16 cellular contexts compared by ENCODE assay signal in genomic region chr17:81127133-81127455, GRCh38. TPM values are rescaled to one million over a fixed set of nuclear protein-coding genes. Genes with fewer than 3 reads are reported as not detected.
DNase-seq lines count a peak whose midpoint lies in the region; ATAC-seq and TF ChIP-seq lines count a peak whose summit lies in the region.
"Had no signal": no experiment of that assay in that cellular context is flagged by ENCODE, and none has a peak within 500 bp of the region (broad histone marks: within the 10 kb centered on the region; RNA-seq: fewer than 3 reads in every experiment).

No MANE protein-coding gene starts in this region.

- TF ChIP-seq CTCF in foreskin keratinocyte (conservative IDR thresholded peaks at IDR 0.05) (no peak), GM10248 (IDR thresholded peaks at IDR 0.05; ENCODE audit: control extremely low read depth, extremely low read depth, low read depth, missing control alignments) (no peak)

- H3K27ac ChIP-seq in BLaER1 (no peak overlapping the region), angular gyrus (ENCODE audit: low read depth, low read length) (peak overlapping the region; percentile 100), foreskin keratinocyte (no peak overlapping the region), temporal lobe (ENCODE audit: low read depth, low read length) (peak overlapping the region; percentile 99)
- H3K27ac ChIP-seq: C4-2B had no signal

- no peak overlapping the region for H3K4me3 ChIP-seq in BLaER1

- DNase-seq in foreskin keratinocyte (no peak), cortex of kidney (lab: John Stamatoyannopoulos, UW) (no peak), GM10248 (ENCODE audit: extremely low spot score) (no peak)
- no peak for DNase-seq in activated CD4-positive, alpha-beta T cell treated with anti-CD3 and anti-CD28 coated beads for 1 hour
- DNase-seq: ACHN; CD4-positive, alpha-beta memory T cell; DMS79; GOT3; H9 had no signal

- POLR2A ChIA-PET in GM10248 (lab: Yijun Ruan, JAX): interaction anchor here (0.6 kb wide), 1 partner anchor 41 kb away, joined by 4 read pairs; no protein-coding TSS in a partner anchor

- no peaks in the 10 kb centered on the region for H3K27me3 ChIP-seq in BLaER1
- peaks cover 46% of the 10 kb centered on the region for H3K27me3 ChIP-seq in foreskin keratinocyte

- ATAC-seq in foreskin keratinocyte: peak; percentile 1
- ATAC-seq: HepG2 had no signal

- peaks cover 42% of the 10 kb centered on the region for H3K4me1 ChIP-seq in BLaER1
- H3K4me1 ChIP-seq in foreskin keratinocyte: no peaks in the 10 kb centered on the region

- CTCF ChIA-PET in GM10248 (lab: Yijun Ruan, JAX): no interaction called here

- H3K36me3 ChIP-seq in BLaER1: no peaks in the 10 kb centered on the region

- H3K9me3 ChIP-seq in BLaER1: no peaks in the 10 kb centered on the region

- no peaks in the 10 kb centered on the region for H4K20me1 ChIP-seq in BLaER1

- H3K9ac ChIP-seq in BLaER1: no peak overlapping the region; the same call in 1 of the 2 replicates

- peak overlapping the region; percentile 59 for H3K4me2 ChIP-seq in BLaER1

RNA-seq across cellular contexts. Expression of gene PVALEF, which starts 38.2 kb away (rescaled TPM):
- total RNA-seq in foreskin keratinocyte: not detected in 2 replicates
- polyA plus RNA-seq in foreskin keratinocyte: not detected in 2 replicates
- total RNA-seq in temporal lobe: not detected
- total RNA-seq: A172; CD4-positive, alpha-beta memory T cell; G401; H9 had no signal
- polyA plus RNA-seq: CD4-positive, alpha-beta memory T cell had no signal

RNA-seq across cellular contexts. Expression of gene AATK, which starts 38.9 kb away (rescaled TPM):
- total RNA-seq in foreskin keratinocyte (0.14 and 0.18 TPM in 2 replicates), temporal lobe (7.9 TPM)
- 0.22 and 0.29 TPM in 2 replicates for polyA plus RNA-seq in foreskin keratinocyte

Comparison
In these comparisons a context has a peak if more than half of its experiments do, and no peak if none do; other contexts are left out.
1. H3K27ac ChIP-seq: peak in angular gyrus (single experiment) and temporal lobe (single experiment); none in BLaER1 (single experiment) and foreskin keratinocyte (single experiment).